ENCODE assay signal across 18 cellular contexts in the genomic region with DNA sequence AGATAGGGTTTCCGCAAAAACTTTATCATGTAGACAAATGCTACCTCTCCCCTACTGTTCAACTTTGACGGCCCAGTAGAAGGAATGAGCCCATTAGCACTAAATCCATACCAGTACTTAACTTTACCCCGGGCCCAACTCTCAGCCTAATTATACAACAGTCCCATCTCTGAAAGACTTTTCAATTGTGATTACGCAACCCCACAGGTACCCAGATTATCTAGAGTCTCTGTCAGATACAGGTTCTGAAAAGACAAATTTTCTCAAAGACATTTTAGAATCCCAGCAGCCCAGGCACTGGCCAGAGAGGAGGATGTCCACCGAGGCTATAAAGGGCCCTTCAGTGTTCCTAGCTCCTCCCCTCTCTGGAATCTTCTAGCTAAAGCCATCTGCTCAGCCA.
"Had no signal": no experiment of that assay in that cellular context is flagged by ENCODE, and none has a peak within 500 bp of the region (broad histone marks: within the 10 kb centered on the region; RNA-seq: fewer than 3 reads in every experiment).

No MANE protein-coding gene starts in this region.

- H3K9me3 ChIP-seq: MG63, SJSA1 had no signal

- H3K4me3 ChIP-seq: MG63, SJSA1, SK-N-MC had no signal

- H3K27me3 ChIP-seq: MG63, SJSA1 had no signal

- DNase-seq: Karpas-422, KG1, MG63, NCI-H1092, NCI-H1105 treated with DMSO at 0.1 percent for 48 hours, NCI-H1417 treated with DMSO at 0.1 percent for 48 hours, NCI-H146, NCI-H1694 treated with DMSO at 0.1 percent for 48 hours, NCI-H1930, NCI-H2081, NCI-H2107, NCI-H2227 treated with DMSO at 0.1 percent for 48 hours, Right ventricle myocardium superior, RPMI8226, SIG-M5 had no signal

- H3K27ac ChIP-seq: SJSA1, SK-N-MC had no signal

- H3K36me3 ChIP-seq: MG63, SJSA1 had no signal

- FAIRE-seq: RCC 7860 had no signal

- H3K4me1 ChIP-seq: SJSA1 had no signal
